21 cellular contexts compared by ENCODE assay signal in genomic region chr15:40789119-40789518, GRCh38. TPM values are rescaled to one million over a fixed set of nuclear protein-coding genes. Genes with fewer than 3 reads are reported as not detected.
A peak's percentile ranks its signal among the peaks of the same experiment; 100 is the strongest.
DNase-seq lines count a peak whose midpoint lies in the region; ATAC-seq and TF ChIP-seq lines count a peak whose summit lies in the region.
"Had no signal": no experiment of that assay in that cellular context is flagged by ENCODE, and none has a peak within 500 bp of the region (broad histone marks: within the 10 kb centered on the region; RNA-seq: fewer than 3 reads in every experiment).

No MANE protein-coding gene starts in this region.

- no peak for ATAC-seq in stimulated activated naive CD8-positive, alpha-beta T cell treated with anti-CD3 and anti-CD28 coated beads, Interleukin-15, Interleukin-2, amounts not matched to agents 100 U/mL and 50 U/mL, for 24 hours
- ATAC-seq in GM21515 (IDR thresholded peaks at IDR 0.05; ENCODE audit: unreplicated experiment) = no peak
- ATAC-seq: T-cell had no signal

- peaks cover 18% of the 10 kb centered on the region for H3K36me3 Mint-ChIP-seq in stimulated activated naive CD8-positive, alpha-beta T cell treated with anti-CD3 and anti-CD28 coated beads, Interleukin-15, Interleukin-2, amounts not matched to agents 100 ng/mL and 50 ng/mL, for 24 hours (ENCODE audit: low read depth)
- H3K36me3 Mint-ChIP-seq in endothelial cell (ENCODE audit: low read depth, unreplicated experiment) = peaks cover 10% of the 10 kb centered on the region
- H3K36me3 Mint-ChIP-seq in neural crest cell (ENCODE audit: low read depth) = peaks cover 2% of the 10 kb centered on the region

- no peaks in the 10 kb centered on the region for H3K27me3 Mint-ChIP-seq in stimulated activated naive CD8-positive, alpha-beta T cell treated with anti-CD3 and anti-CD28 coated beads, Interleukin-15, Interleukin-2, amounts not matched to agents 100 ng/mL and 50 ng/mL, for 24 hours
- peaks cover 1% of the 10 kb centered on the region for H3K27me3 Mint-ChIP-seq in endothelial cell (ENCODE audit: unreplicated experiment)
- H3K27me3 Mint-ChIP-seq in neural crest cell (ENCODE audit: low read depth) = no peaks in the 10 kb centered on the region
- H3K27me3 Mint-ChIP-seq: activated naive CD4-positive, alpha-beta T cell treated with anti-CD3 and anti-CD28 coated beads, Interleukin-2, amount 10 ng/mL, durations not matched to agents 7 days and 5 days; IgD-negative memory B cell; T-cell had no signal

- DNase-seq in stimulated activated naive CD8-positive, alpha-beta T cell treated with anti-CD3 and anti-CD28 coated beads, Interleukin-15, Interleukin-2, amounts not matched to agents 100 U/mL and 50 U/mL, for 24 hours = no peak
- DNase-seq in endothelial cell (ENCODE audit: low spot score) (no peak), neural crest cell (ENCODE audit: low read depth, low spot score) (no peak), HT-29 (ENCODE audit: low spot score) (no peak), mesenteric fat pad (ENCODE audit: low spot score) (no peak)
- DNase-seq in stimulated activated CD4-positive, alpha-beta T cell treated with anti-CD3 and anti-CD28 coated beads, Interleukin-1b, Interleukin-23, amount 100 ng/mL, for 48 hours = no peak
- DNase-seq: ACHN; activated CD8-positive, alpha-beta memory T cell treated with anti-CD3 and anti-CD28 coated beads, Interleukin-2, amount 50 U/mL, for 48 hours; activated naive CD4-positive, alpha-beta T cell treated with anti-CD3 and anti-CD28 coated beads, Interleukin-2, amount 10 ng/mL, durations not matched to agents 7 days and 5 days; effector CD4-positive, alpha-beta T cell; kidney glomerular epithelial cell; NCI-H2107; NCI-H82; RPMI8226; spleen; stimulated activated naive CD4-positive, alpha-beta T cell; T-cell had no signal

- TF ChIP-seq CTCF in endothelial cell (IDR thresholded peaks at IDR 0.05; ENCODE audit: unreplicated experiment) (no peak), neural crest cell (conservative IDR thresholded peaks at IDR 0.05) (no peak)

- peak overlapping the region; percentile 4 for H3K27ac Mint-ChIP-seq in stimulated activated naive CD8-positive, alpha-beta T cell treated with anti-CD3 and anti-CD28 coated beads, Interleukin-15, Interleukin-2, amounts not matched to agents 100 ng/mL and 50 ng/mL, for 24 hours
- H3K27ac Mint-ChIP-seq in endothelial cell (ENCODE audit: unreplicated experiment) = no peak overlapping the region
- H3K27ac Mint-ChIP-seq in neural crest cell (ENCODE audit: unreplicated experiment) = peak overlapping the region; percentile 35
- H3K27ac Mint-ChIP-seq: activated naive CD4-positive, alpha-beta T cell treated with anti-CD3 and anti-CD28 coated beads, Interleukin-2, amount 10 ng/mL, durations not matched to agents 7 days and 5 days; T-cell had no signal

- H3K4me1 Mint-ChIP-seq in stimulated activated naive CD8-positive, alpha-beta T cell treated with anti-CD3 and anti-CD28 coated beads, Interleukin-15, Interleukin-2, amounts not matched to agents 100 ng/mL and 50 ng/mL, for 24 hours (ENCODE audit: low read depth) = peaks cover 39% of the 10 kb centered on the region
- H3K4me1 Mint-ChIP-seq in endothelial cell (ENCODE audit: unreplicated experiment) (peaks cover 9% of the 10 kb centered on the region), neural crest cell (peaks cover 3% of the 10 kb centered on the region)

- H3K4me3 Mint-ChIP-seq in stimulated activated naive CD8-positive, alpha-beta T cell treated with anti-CD3 and anti-CD28 coated beads, Interleukin-15, Interleukin-2, amounts not matched to agents 100 ng/mL and 50 ng/mL, for 24 hours = no peak overlapping the region
- H3K4me3 Mint-ChIP-seq in endothelial cell (ENCODE audit: unreplicated experiment) (peak overlapping the region; percentile 13), neural crest cell (no peak overlapping the region)
- H3K4me3 Mint-ChIP-seq: activated naive CD4-positive, alpha-beta T cell treated with anti-CD3 and anti-CD28 coated beads, Interleukin-2, amount 10 ng/mL, durations not matched to agents 7 days and 5 days; IgD-negative memory B cell had no signal

- H3K9me3 Mint-ChIP-seq in stimulated activated naive CD8-positive, alpha-beta T cell treated with anti-CD3 and anti-CD28 coated beads, Interleukin-15, Interleukin-2, amounts not matched to agents 100 ng/mL and 50 ng/mL, for 24 hours = no peaks in the 10 kb centered on the region
- H3K9me3 Mint-ChIP-seq in endothelial cell (ENCODE audit: unreplicated experiment) (no peaks in the 10 kb centered on the region), neural crest cell (no peaks in the 10 kb centered on the region)
- H3K9me3 Mint-ChIP-seq: activated naive CD4-positive, alpha-beta T cell treated with anti-CD3 and anti-CD28 coated beads, Interleukin-2, amount 10 ng/mL, durations not matched to agents 7 days and 5 days; IgD-negative memory B cell; T-cell had no signal

RNA-seq across cellular contexts. Expression of gene ZFYVE19, which starts 17.8 kb away (rescaled TPM):
- total RNA-seq in endothelial cell (ENCODE audit: unreplicated experiment) (31.5 TPM), neural crest cell (24.2 and 25.5 TPM in 2 replicates), mesenteric fat pad (9.8 TPM)
- 66.0 and 68.6 TPM in 2 replicates for total RNA-seq in HT-29 (2014; rRNA removed; shearing (Covaris generic))

RNA-seq across cellular contexts. Expression of gene DNAJC17, which starts 18.2 kb away (rescaled TPM):
- 55.6 TPM for total RNA-seq in endothelial cell (ENCODE audit: unreplicated experiment)
- total RNA-seq in neural crest cell = 39.3 and 44.5 TPM in 2 replicates
- total RNA-seq in HT-29 (2014; rRNA removed; shearing (Covaris generic)) = 47.9 and 53.5 TPM in 2 replicates
- total RNA-seq in mesenteric fat pad = 25.8 TPM

RNA-seq across cellular contexts. Expression of gene C15orf62, which starts 19.3 kb away (rescaled TPM):
- total RNA-seq in endothelial cell (ENCODE audit: unreplicated experiment) (not detected), neural crest cell (0.44 and 0.61 TPM in 2 replicates), mesenteric fat pad (0.19 TPM)
- total RNA-seq in HT-29 (2014; rRNA removed; shearing (Covaris generic)) = 8.4 and 12.0 TPM in 2 replicates
- total RNA-seq: psoas muscle had no signal

RNA-seq across cellular contexts. Expression of gene GCHFR, which starts 25.3 kb away (rescaled TPM):
- 4.6 TPM for total RNA-seq in endothelial cell (ENCODE audit: unreplicated experiment)
- total RNA-seq in neural crest cell = 9.1 and 9.9 TPM in 2 replicates
- total RNA-seq in HT-29 (2014; rRNA removed; shearing (Covaris generic)) = 327 and 329 TPM in 2 replicates
- total RNA-seq in mesenteric fat pad = 17.1 TPM

RNA-seq across cellular contexts. Expression of gene RMDN3, which starts 34.1 kb away (rescaled TPM):
- total RNA-seq in endothelial cell (ENCODE audit: unreplicated experiment) = 34.4 TPM
- 30.7 and 32.2 TPM in 2 replicates for total RNA-seq in neural crest cell
- 33.2 and 35.7 TPM in 2 replicates for total RNA-seq in HT-29 (2014; rRNA removed; shearing (Covaris generic))
- total RNA-seq in mesenteric fat pad = 57.0 TPM
